Comparison of ENCODE assay signal across 12 cellular contexts in genomic region chr7:71470948-71471347, GRCh38.
DNase-seq lines count a peak whose midpoint lies in the region; TF ChIP-seq lines count a peak whose summit lies in the region.
"Had no signal": no experiment of that assay in that cellular context is flagged by ENCODE, and none has a peak within 500 bp of the region (broad histone marks: within the 10 kb centered on the region; RNA-seq: fewer than 3 reads in every experiment).

No MANE protein-coding gene starts in this region.

- TF ChIP-seq CTCF in CD14-positive monocyte (IDR thresholded peaks at IDR 0.05), result no peak

- H3K27ac ChIP-seq in HUES6 (ENCODE audit: low read depth, low read length) (peak overlapping the region; percentile 94), ectodermal cell (ENCODE audit: insufficient read depth, low read depth, low read length, poor library complexity, severe bottlenecking) (peak overlapping the region; percentile 23), iPS-18a (ENCODE audit: low read length) (peak overlapping the region; percentile 53)
- H3K27ac ChIP-seq: A549 had no signal

- H3K27ac Mint-ChIP-seq in CD14-positive monocyte, result no peak overlapping the region
- H3K27ac Mint-ChIP-seq: CD8-positive, alpha-beta memory T cell had no signal

- H3K36me3 ChIP-seq in HUES6 (ENCODE audit: control insufficient read depth, insufficient read depth, low read length) (peaks cover 7% of the 10 kb centered on the region), ectodermal cell (ENCODE audit: control insufficient read depth, insufficient read depth, low read length) (peaks cover 7% of the 10 kb centered on the region), iPS-18a (ENCODE audit: control insufficient read depth, low read depth, low read length) (no peaks in the 10 kb centered on the region)

- DNase-seq in activated naive CD4-positive, alpha-beta T cell treated with Interleukin-2 at 50 U/mL for 16 hours, result no peak
- DNase-seq in CD14-positive monocyte (ENCODE audit: low spot score) (no peak), NCI-H524 treated with DMSO at 0.1 percent for 48 hours (lab: John Stamatoyannopoulos, UW) (no peak)
- no peak for DNase-seq in activated CD4-positive, alpha-beta T cell treated with anti-CD3 and anti-CD28 coated beads, Interleukin-2, amount 50 U/mL, for 4 hours
- DNase-seq: Caco-2; CD8-positive, alpha-beta memory T cell; DND-41; GDM1 had no signal

- H3K4me1 ChIP-seq in HUES6 (ENCODE audit: control insufficient read depth, insufficient read depth, low read length), result peaks cover 58% of the 10 kb centered on the region
- no peaks in the 10 kb centered on the region for H3K4me1 ChIP-seq in ectodermal cell (ENCODE audit: control insufficient read depth, insufficient read depth, low read length)
- peaks cover 58% of the 10 kb centered on the region for H3K4me1 ChIP-seq in iPS-18a (ENCODE audit: control insufficient read depth, low read depth, low read length)
- H3K4me1 ChIP-seq: A549, Caco-2 had no signal

- intact Hi-C loops in CD14-positive monocyte (cut with micrococcal nuclease), result no loop called here

- H3K36me3 Mint-ChIP-seq in CD14-positive monocyte, result no peaks in the 10 kb centered on the region
- H3K36me3 Mint-ChIP-seq: CD8-positive, alpha-beta memory T cell had no signal

- peaks cover 0 to 22% (median 7%) of the 10 kb centered on the region in 7 donors for H3K9me3 Mint-ChIP-seq in CD14-positive monocyte

- H3K4me3 ChIP-seq in HUES6 (ENCODE audit: low read depth, low read length), result no peak overlapping the region
- no peak overlapping the region for H3K4me3 ChIP-seq in ectodermal cell (ENCODE audit: insufficient read depth, low read depth, low read length)
- H3K4me3 ChIP-seq in iPS-18a (ENCODE audit: low read length), result no peak overlapping the region
- H3K4me3 ChIP-seq: A549 had no signal

- WGBS in ectodermal cell, 2 experiments, result 69 to 77% methylated on average over 4 of the region's 4 CpGs

- H3K4me1 Mint-ChIP-seq in CD14-positive monocyte, result no peaks in the 10 kb centered on the region
- H3K4me1 Mint-ChIP-seq: CD8-positive, alpha-beta memory T cell had no signal

- H3K9ac ChIP-seq in HUES6 (ENCODE audit: low read length), result peak overlapping the region; percentile 27
- no peak overlapping the region for H3K9ac ChIP-seq in iPS-18a (ENCODE audit: low read length)

- no peaks in the 10 kb centered on the region for H3K27me3 ChIP-seq in HUES6 (ENCODE audit: control insufficient read depth, insufficient read depth, low read length)
- H3K27me3 ChIP-seq in ectodermal cell (ENCODE audit: control insufficient read depth, insufficient read depth, low read length, poor library complexity, severe bottlenecking), result no peaks in the 10 kb centered on the region
- no peaks in the 10 kb centered on the region for H3K27me3 ChIP-seq in iPS-18a (ENCODE audit: control insufficient read depth, insufficient read depth, low read length)

- peaks cover 14% of the 10 kb centered on the region for H3K9me3 ChIP-seq in HUES6 (ENCODE audit: control insufficient read depth, insufficient read depth, low read depth, low read length)
- peaks cover 5% of the 10 kb centered on the region for H3K9me3 ChIP-seq in ectodermal cell (ENCODE audit: control insufficient read depth, low read length)
- H3K9me3 ChIP-seq in iPS-18a (ENCODE audit: control insufficient read depth, low read depth, low read length), result peaks cover 7% of the 10 kb centered on the region
- H3K9me3 ChIP-seq: Caco-2 had no signal

- no peak overlapping the region for H3K4me3 Mint-ChIP-seq in CD14-positive monocyte
- H3K4me3 Mint-ChIP-seq: CD8-positive, alpha-beta memory T cell had no signal

- no peaks in the 10 kb centered on the region for H3K27me3 Mint-ChIP-seq in CD14-positive monocyte (ENCODE audit: low read depth in 3 of 3)
- H3K27me3 Mint-ChIP-seq: CD8-positive, alpha-beta memory T cell had no signal

Comparison
In these comparisons a context has a peak if more than half of its experiments do, and no peak if none do; other contexts are left out.
1. H3K27ac ChIP-seq: peak in every context shown above with its lines; median percentile 94 in HUES6; 53 in iPS-18a; 23 in ectodermal cell.